ENCODE assay signal across 37 cellular contexts in genomic region chr14:73655851-73656250, GRCh38. TPM values are rescaled to one million over a fixed set of nuclear protein-coding genes. Genes with fewer than 3 reads are reported as not detected.
"Had no signal": no experiment of that assay in that cellular context is flagged by ENCODE, and none has a peak within 500 bp of the region (broad histone marks: within the 10 kb centered on the region; RNA-seq: fewer than 3 reads in every experiment).

No MANE protein-coding gene starts in this region.

- DNase-seq: activated effector memory CD4-positive, alpha-beta T cell treated with anti-CD3 and anti-CD28 coated beads, Interleukin-2, amount 50 U/mL, for 16 hours; activated effector memory CD4-positive, alpha-beta T cell treated with Interleukin-2 at 50 U/mL for 16 hours; activated gamma-delta T cell; activated gamma-delta T cell treated with Interleukin-2 at 50 U/mL for 16 hours; activated naive CD4-positive, alpha-beta T cell; activated naive CD4-positive, alpha-beta T cell treated with anti-CD3 and anti-CD28 coated beads for 36 hours; activated naive CD4-positive, alpha-beta T cell treated with anti-CD3 and anti-CD28 coated beads, Interleukin-2, amount 10 ng/mL, durations not matched to agents 7 days and 5 days; activated naive CD4-positive, alpha-beta T cell treated with anti-CD3 and anti-CD28 coated beads, Interleukin-2, amount 50 U/mL, for 16 hours; activated naive CD4-positive, alpha-beta T cell treated with Interleukin-2 at 50 U/mL for 16 hours; activated naive CD8-positive, alpha-beta T cell treated with anti-CD3 and anti-CD28 coated beads for 36 hours; activated naive CD8-positive, alpha-beta T cell treated with anti-CD3 and anti-CD28 coated beads, Interleukin-2, amount 10 ng/mL, durations not matched to agents 7 days and 5 days; activated naive CD8-positive, alpha-beta T cell treated with anti-CD3 and anti-CD28 coated beads, Interleukin-2, amount 50 U/mL, for 24 hours; activated T-cell treated with anti-CD3 and anti-CD28 coated beads, Interleukin-2, amount 50 U/mL, for 1 hour; activated T-cell treated with anti-CD3 and anti-CD28 coated beads, Interleukin-2, amount 50 U/mL, for 24 hours; activated T-cell treated with anti-CD3 and anti-CD28 coated beads, Interleukin-2, amount 50 U/mL, for 4 hours; activated T-cell treated with anti-CD3 and anti-CD28 coated beads, Interleukin-2, amount 50 U/mL, for 48 hours; activated T-cell treated with anti-CD3 and anti-CD28 coated beads, Interleukin-2, amount 50 U/mL, for 72 hours; adrenal gland; amniotic stem cell; amygdala; anterior cingulate cortex; aorta; body of pancreas; brain microvascular endothelial cell; caudate nucleus; central memory CD4-positive, alpha-beta T cell; cerebellar nuclear complex had no signal

- FAIRE-seq: astrocyte, bronchial epithelial cell had no signal

RNA-seq across cellular contexts. Expression of gene ACOT6, which starts 43.5 kb away (rescaled TPM):
- total RNA-seq: activated naive CD4-positive, alpha-beta T cell treated with anti-CD3 and anti-CD28 coated beads for 36 hours; activated naive CD4-positive, alpha-beta T cell treated with anti-CD3 and anti-CD28 coated beads, Interleukin-2, amount 50 U/mL, for 72 hours; activated naive CD8-positive, alpha-beta T cell treated with anti-CD3 and anti-CD28 coated beads for 36 hours; activated naive CD8-positive, alpha-beta T cell treated with anti-CD3 and anti-CD28 coated beads, Interleukin-2, amount 10 ng/mL, durations not matched to agents 7 days and 5 days; activated T-cell treated with anti-CD3 and anti-CD28 coated beads, Interleukin-2, amount 50 U/mL, for 4 hours; activated T-cell treated with anti-CD3 and anti-CD28 coated beads, Interleukin-2, amount 50 U/mL, for 72 hours; activated T-helper 1 cell treated with anti-CD3 and anti-CD28 coated beads, Interleukin-12 subunit alpha, Interleukin-12 subunit beta, Interleukin-2, Interleukin-4 antibody, amounts not matched to agents 30 ng/mL and 10 ng/mL and 1 ng/mL, durations not matched to agents 14 hours and 24 hours and 36 hours; activated T-helper 17 cell treated with anti-CD3 and anti-CD28 coated beads, Interleukin-2, amount 50 U/mL, for 72 hours; activated T-helper 2 cell treated with anti-CD3 and anti-CD28 coated beads, Interferon-gamma antibody, Interleukin-2, Interleukin-4, amounts not matched to agents 10 μg/mL and 5 μg/mL and 100 μg/mL, durations not matched to agents 14 hours and 24 hours and 36 hours; adrenal gland; aorta; ascending aorta; astrocyte; body of pancreas; bronchial epithelial cell; cardiac septum; cerebellum; chondrocyte had no signal
